Comparison of ENCODE assay signal across 8 cellular contexts in genomic region chr7:83410989-83411591, GRCh38.
DNase-seq lines count a peak whose midpoint lies in the region; ATAC-seq and TF ChIP-seq lines count a peak whose summit lies in the region.

No MANE protein-coding gene starts in this region.

- H3K9me3 ChIP-seq in Karpas-422 (ENCODE audit: low read length) (peaks cover 14% of the 10 kb centered on the region; the same call in 1 of the 2 replicates), fibroblast of lung (ENCODE audit: control insufficient read depth, insufficient read depth, low read depth, low read length) (no peaks in the 10 kb centered on the region)

- no peak overlapping the region for H2AFZ ChIP-seq in Karpas-422 (ENCODE audit: low read length)
- H2AFZ ChIP-seq in fibroblast of lung (ENCODE audit: low read length) = no peak overlapping the region

- H3K27ac ChIP-seq in Karpas-422 (ENCODE audit: low read length) (no peak overlapping the region), fibroblast of lung (ENCODE audit: insufficient read depth, low read length) (no peak overlapping the region)

- no peaks in the 10 kb centered on the region for H3K9me2 ChIP-seq in Karpas-422 (replicated peaks; ENCODE audit: insufficient read depth, low read length)

- H3K9ac ChIP-seq in Karpas-422 (ENCODE audit: low read length) (no peak overlapping the region), fibroblast of lung (ENCODE audit: insufficient read depth, low read length) (no peak overlapping the region)

- H3K27me3 ChIP-seq in Karpas-422 (ENCODE audit: low read length) = no peaks in the 10 kb centered on the region
- H3K27me3 ChIP-seq in fibroblast of lung (ENCODE audit: control insufficient read depth, insufficient read depth, low read length) = no peaks in the 10 kb centered on the region

- H4K20me1 ChIP-seq in Karpas-422 (ENCODE audit: insufficient read depth, low read depth, low read length) (no peaks in the 10 kb centered on the region), fibroblast of lung (ENCODE audit: control insufficient read depth, extremely low read depth, insufficient read depth, low read length) (no peaks in the 10 kb centered on the region)

- no peaks in the 10 kb centered on the region for H3K36me3 ChIP-seq in Karpas-422 (ENCODE audit: insufficient read depth, low read length)
- H3K36me3 ChIP-seq in fibroblast of lung (ENCODE audit: control insufficient read depth, insufficient read depth, low read length) = no peaks in the 10 kb centered on the region

- ATAC-seq in HG02981 (IDR thresholded peaks at IDR 0.05; ENCODE audit: unreplicated experiment) (no peak), GM18520 (IDR thresholded peaks at IDR 0.05; ENCODE audit: unreplicated experiment) (no peak)

- H3K4me1 ChIP-seq in Karpas-422 (ENCODE audit: low read length) = no peaks in the 10 kb centered on the region
- H3K4me1 ChIP-seq in fibroblast of lung (ENCODE audit: control insufficient read depth, extremely low read depth, insufficient read depth, low read length) = no peaks in the 10 kb centered on the region

- TF ChIP-seq CTCF in GM12872 (IDR thresholded peaks at IDR 0.05; ENCODE audit: insufficient read depth, low read depth, low read length) = peak; percentile 43; the same call in 2 of the 3 replicates
- peak; percentile 57 to 62 for TF ChIP-seq CTCF in fibroblast of lung (conservative IDR thresholded peaks at IDR 0.05 in 1 of 2, IDR thresholded peaks at IDR 0.05 in 1 of 2; ENCODE audit: low read depth in 1 of 2, low read length in 2 of 2)

- H3K79me2 ChIP-seq in Karpas-422 (ENCODE audit: low read length) = no peaks in the 10 kb centered on the region
- H3K79me2 ChIP-seq in fibroblast of lung (ENCODE audit: control insufficient read depth, insufficient read depth, low read length) = no peaks in the 10 kb centered on the region

- no peak overlapping the region for H3K4me3 ChIP-seq in Karpas-422 (ENCODE audit: low read length)
- no peak overlapping the region for H3K4me3 ChIP-seq in fibroblast of lung (replicated peaks in 1 of 4; ENCODE audit: control extremely low read depth in 1 of 4, insufficient read depth in 1 of 4, low read depth in 3 of 4, low read length in 4 of 4)

- DNase-seq in A172 (ENCODE audit: low spot score) (peak; percentile 45), Karpas-422 (peak; percentile 76), RPMI8226 (peak; percentile 55), fibroblast of lung (ENCODE audit: low read depth in 2 of 2) (peak; percentile 53 to 77), renal cortical epithelial cell (ENCODE audit: low read depth) (peak; percentile 65)

- H3K4me2 ChIP-seq in Karpas-422 (ENCODE audit: low read depth, low read length, poor library complexity, severe bottlenecking) = no peak overlapping the region
- H3K4me2 ChIP-seq in fibroblast of lung (ENCODE audit: extremely low read depth, insufficient read depth, low read length) = no peak overlapping the region
